8 cellular contexts compared by ENCODE assay signal in the genomic region with DNA sequence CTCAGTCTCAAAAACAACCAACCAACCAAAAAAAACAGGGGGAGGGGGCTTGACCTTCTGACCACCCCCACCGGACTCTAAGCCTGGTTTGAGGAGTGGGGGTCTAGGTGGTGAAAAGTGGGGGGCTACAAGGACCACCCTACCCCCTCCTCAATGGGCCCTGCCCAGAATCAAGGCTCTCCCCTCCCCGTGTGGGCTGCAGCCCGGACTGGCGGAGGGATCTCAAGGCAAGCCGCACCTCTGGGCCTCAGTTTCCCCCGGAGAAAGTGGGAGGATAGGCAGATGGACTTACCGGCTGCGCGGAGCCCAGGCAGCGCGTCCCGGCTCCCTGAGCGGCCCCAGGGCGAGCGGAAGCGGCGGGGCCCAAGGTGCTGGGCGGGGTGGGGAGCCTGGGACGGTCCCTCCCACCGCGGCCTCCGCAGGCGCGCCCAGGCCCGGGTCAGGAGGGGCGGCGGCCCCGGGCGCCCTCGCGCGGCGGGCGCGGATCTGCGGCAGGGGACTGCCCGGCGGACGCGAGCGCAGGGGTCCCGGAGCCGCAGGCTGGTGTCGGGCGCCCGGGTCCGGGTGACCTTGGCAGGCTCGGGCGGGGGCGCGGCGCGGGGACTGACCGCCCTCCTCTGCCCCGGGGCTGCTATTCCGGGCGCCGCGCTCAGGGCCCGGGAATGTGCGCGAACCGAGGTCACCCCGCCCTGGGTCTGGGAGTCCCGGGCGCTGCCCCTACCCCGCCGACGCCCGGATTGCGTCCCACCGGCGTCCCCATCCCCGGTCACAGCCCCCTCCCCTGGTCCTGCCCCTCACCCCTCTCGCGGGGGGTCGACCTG. TPM values are rescaled to one million over a fixed set of nuclear protein-coding genes. Genes with fewer than 3 reads are reported as not detected.
A peak's percentile ranks its signal among the peaks of the same experiment; 100 is the strongest.
DNase-seq lines count a peak whose midpoint lies in the region; ATAC-seq and TF ChIP-seq lines count a peak whose summit lies in the region.

A gene with protein sequence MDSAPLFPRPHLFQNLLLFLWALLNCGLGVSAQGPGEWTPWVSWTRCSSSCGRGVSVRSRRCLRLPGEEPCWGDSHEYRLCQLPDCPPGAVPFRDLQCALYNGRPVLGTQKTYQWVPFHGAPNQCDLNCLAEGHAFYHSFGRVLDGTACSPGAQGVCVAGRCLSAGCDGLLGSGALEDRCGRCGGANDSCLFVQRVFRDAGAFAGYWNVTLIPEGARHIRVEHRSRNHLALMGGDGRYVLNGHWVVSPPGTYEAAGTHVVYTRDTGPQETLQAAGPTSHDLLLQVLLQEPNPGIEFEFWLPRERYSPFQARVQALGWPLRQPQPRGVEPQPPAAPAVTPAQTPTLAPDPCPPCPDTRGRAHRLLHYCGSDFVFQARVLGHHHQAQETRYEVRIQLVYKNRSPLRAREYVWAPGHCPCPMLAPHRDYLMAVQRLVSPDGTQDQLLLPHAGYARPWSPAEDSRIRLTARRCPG (minus strand): TSS at position 349 of the 821 bp plus-strand sequence. CDS start 2,076 bp downstream, outside the sequence.

- H2BK120ac ChIP-seq in trophoblast cell (ENCODE audit: insufficient read depth, low read length, poor library complexity) = peak within 1 kb of the TSS; percentile 21

- H3K27me3 ChIP-seq in trophoblast cell (ENCODE audit: insufficient read depth, low read length) (no peaks in the 10 kb centered on the region), aorta (ENCODE audit: control insufficient read depth in 1 of 2, insufficient read depth in 2 of 2, low read length in 1 of 2) (no peaks in the 10 kb centered on the region)

- peak within 1 kb of the TSS; percentile 55 for H3K14ac ChIP-seq in trophoblast cell (ENCODE audit: low read length)

- no CpG with 5 or more reads among the region's 77 CpGs for WGBS in trophoblast cell (ENCODE audit: extremely low coverage, insufficient coverage, insufficient read length)
- 2 to 10% methylated on average over 19 to 77 of the region's 77 CpGs for WGBS in aorta, 2 donors

- no peak within 1 kb of the TSS for H3K23ac ChIP-seq in trophoblast cell (ENCODE audit: low read length)

- H3K79me2 ChIP-seq in trophoblast cell (ENCODE audit: control insufficient read depth, insufficient read depth, low read length, poor library complexity) = peaks cover 1% of the 10 kb centered on the region

- DNase-seq in EH (ENCODE audit: low read depth) (peak; percentile 75), NCI-H69 (lab: John Stamatoyannopoulos, UW) (peak; percentile 61), activated T-cell treated with anti-CD3 and anti-CD28 coated beads for 48 hours (ENCODE audit: low read depth) (peak; percentile 80), fibroblast of pulmonary artery (ENCODE audit: low read depth) (peak; percentile 63), trophoblast cell (peak; percentile 57 to 82), aorta (peak in 1 of 2 donors; percentile 74)

- peak within 1 kb of the TSS; percentile 83 for H4K8ac ChIP-seq in trophoblast cell (ENCODE audit: low read depth, low read length)

- peak within 1 kb of the TSS; percentile 12 for H4K12ac ChIP-seq in trophoblast cell (ENCODE audit: low read depth, low read length)

- no peak for TF ChIP-seq CTCF in fibroblast of pulmonary artery (IDR thresholded peaks at IDR 0.05; ENCODE audit: low read length, missing control alignments)

- peak within 1 kb of the TSS; percentile 42 for H3K4ac ChIP-seq in trophoblast cell (ENCODE audit: low read depth, low read length)

- H3K36me3 ChIP-seq in trophoblast cell (ENCODE audit: control insufficient read depth in 1 of 2, insufficient read depth in 2 of 2, low read length in 2 of 2) = no peaks in the 10 kb centered on the region
- H3K36me3 ChIP-seq in aorta (ENCODE audit: control insufficient read depth in 1 of 2, insufficient read depth in 2 of 2, low read length in 1 of 2) = no peaks in the 10 kb centered on the region

- H3K79me1 ChIP-seq in trophoblast cell (ENCODE audit: low read length) = peaks cover 10% of the 10 kb centered on the region

- peak within 1 kb of the TSS; percentile 77 for H2AFZ ChIP-seq in trophoblast cell (ENCODE audit: insufficient read depth, low read length, poor library complexity)

- peaks cover 11% of the 10 kb centered on the region for H3K9me3 ChIP-seq in trophoblast cell (ENCODE audit: insufficient read depth, low read depth, low read length)
- no peaks in the 10 kb centered on the region for H3K9me3 ChIP-seq in aorta (ENCODE audit: control insufficient read depth, low read length)

- ATAC-seq in aorta (ENCODE audit: low FRiP score) (peak; percentile 63), HG02885 (IDR thresholded peaks at IDR 0.05; ENCODE audit: poor library complexity, unreplicated experiment) (no peak), HG03159 (IDR thresholded peaks at IDR 0.05; ENCODE audit: unreplicated experiment) (no peak)

- intact Hi-C loops in aorta (cut with DNase I) = no loop called here

- peak within 1 kb of the TSS; percentile 41 for H3K18ac ChIP-seq in trophoblast cell (ENCODE audit: low read length)

- peak within 1 kb of the TSS; percentile 61 for H3K9ac ChIP-seq in trophoblast cell (ENCODE audit: low read length)

- H3K4me2 ChIP-seq in trophoblast cell (ENCODE audit: low read length) = peak within 1 kb of the TSS; percentile 77

- H3K27ac ChIP-seq in trophoblast cell (ENCODE audit: low read depth, low read length) (no peak within 1 kb of the TSS), aorta (ENCODE audit: low read depth in 1 of 2, low read length in 2 of 2) (peak within 1 kb of the TSS in 1 of 2 donors; percentile 55)

- no peak within 1 kb of the TSS for H2BK12ac ChIP-seq in trophoblast cell (ENCODE audit: low read length)

- H3K4me3 ChIP-seq in fibroblast of pulmonary artery (replicated peaks; ENCODE audit: low read depth, low read length) (peak within 1 kb of the TSS; percentile 58), trophoblast cell (ENCODE audit: low read depth, low read length) (peak within 1 kb of the TSS; percentile 64), aorta (ENCODE audit: low read length in 2 of 2) (peak within 1 kb of the TSS; percentile 42 to 64)

- peaks cover 0 to 4% of the 10 kb centered on the region in 2 experiments for H3K4me1 ChIP-seq in trophoblast cell (ENCODE audit: control insufficient read depth in 1 of 2, insufficient read depth in 2 of 2, low read length in 2 of 2)
- no peaks in the 10 kb centered on the region for H3K4me1 ChIP-seq in aorta (ENCODE audit: control insufficient read depth in 1 of 2, insufficient read depth in 2 of 2, low read length in 2 of 2)

- H2AK5ac ChIP-seq in trophoblast cell (ENCODE audit: low read length) = peak within 1 kb of the TSS; percentile 45

- peak within 1 kb of the TSS; percentile 77 for H4K91ac ChIP-seq in trophoblast cell (ENCODE audit: low read depth, low read length)

- H2BK5ac ChIP-seq in trophoblast cell (ENCODE audit: low read depth, low read length, poor library complexity) = peak within 1 kb of the TSS; percentile 39

RNA-seq across cellular contexts. Expression of the gene that starts here (rescaled TPM):
- 7.5 and 7.6 TPM in 2 replicates for polyA plus RNA-seq in trophoblast cell (2013)
- 10 to 100 TPM in 1 of 2 donors, 1 to 10 TPM in 1; 6.2 to 18.2 TPM for total RNA-seq in aorta
- 1 to 10 TPM; 3.1 to 6.1 TPM for polyA plus RNA-seq in aorta
